Comparison of ENCODE assay signal across 15 cellular contexts in the genomic region with DNA sequence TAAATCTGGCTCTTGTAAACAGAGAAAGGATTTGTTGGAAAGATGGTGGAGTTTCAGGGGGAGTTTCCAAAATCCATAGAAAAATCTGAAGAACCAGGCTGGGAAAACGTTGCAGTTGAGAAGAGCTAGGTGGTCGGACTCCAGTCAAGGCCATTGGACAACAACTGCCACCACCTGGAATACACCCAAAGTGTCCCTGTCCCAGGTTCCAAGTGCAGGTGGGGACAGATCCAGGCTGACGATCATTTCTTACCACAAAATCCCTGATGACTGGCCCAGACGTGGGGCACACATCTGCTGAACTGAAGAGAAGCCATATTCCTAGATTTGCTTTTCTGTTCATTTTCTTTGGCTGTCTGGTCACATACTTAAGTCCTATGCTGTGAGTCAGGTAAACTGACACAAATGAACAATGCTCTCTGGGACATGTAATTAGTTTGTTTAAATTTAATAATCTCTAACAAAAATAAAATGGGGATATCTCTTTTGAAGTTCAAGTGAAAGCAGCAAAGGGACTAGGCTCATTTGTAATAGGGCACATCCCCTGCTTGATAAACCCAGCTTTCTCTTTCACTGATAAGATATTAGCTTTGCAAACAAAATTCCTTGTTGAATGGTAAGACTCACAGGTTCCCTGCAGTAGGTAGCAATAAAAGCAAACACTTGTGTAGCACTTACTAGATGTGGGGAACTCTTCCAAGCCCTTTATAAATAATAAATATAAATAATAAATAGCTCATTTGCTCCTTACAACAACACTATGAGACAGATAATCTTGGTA.
DNase-seq lines count a peak whose midpoint lies in the region; ATAC-seq and TF ChIP-seq lines count a peak whose summit lies in the region.
"Had no signal": no experiment of that assay in that cellular context is flagged by ENCODE, and none has a peak within 500 bp of the region (broad histone marks: within the 10 kb centered on the region; RNA-seq: fewer than 3 reads in every experiment).

No MANE protein-coding gene starts in this region.

- peak overlapping the region; percentile 32; the same call in 1 of the 2 replicates for H3K27ac Mint-ChIP-seq in HFFc6
- H3K27ac Mint-ChIP-seq in natural killer cell, result no peak overlapping the region
- H3K27ac Mint-ChIP-seq: CD8-positive, alpha-beta T cell had no signal

- ATAC-seq in IMR-90 (ENCODE audit: low read depth) (no peak), natural killer cell (no peak)
- ATAC-seq: CD8-positive, alpha-beta T cell had no signal

- H2BK120ac ChIP-seq in IMR-90 (ENCODE audit: low read depth, low read length), result no peak overlapping the region
- no peak overlapping the region for H2BK120ac ChIP-seq in mesenchymal stem cell (ENCODE audit: low read depth, low read length)
- H2BK120ac ChIP-seq in trophoblast cell (ENCODE audit: insufficient read depth, low read length, poor library complexity), result peak overlapping the region; percentile 53

- H4K91ac ChIP-seq in IMR-90 (ENCODE audit: insufficient read depth, low read depth, low read length), result 0 out of 2 replicates have a peak overlapping the region, but pooled peaks have one; percentile 2
- H4K91ac ChIP-seq in mesenchymal stem cell (ENCODE audit: low read length), result no peak overlapping the region
- H4K91ac ChIP-seq in trophoblast cell (ENCODE audit: low read depth, low read length), result no peak overlapping the region

- no peaks in the 10 kb centered on the region for H3K79me2 ChIP-seq in trophoblast cell (ENCODE audit: control insufficient read depth, insufficient read depth, low read length, poor library complexity)

- no TSS peak for BruUV-seq in IMR-90 (replicated peaks; lab: Mats Ljungman, UMichigan)

- dilution Hi-C loops in IMR-90 (cut with HindIII; ENCODE audit: low sequenced_read_pairs, unreplicated experiment), result no loop called here

- H4K8ac ChIP-seq in IMR-90 (ENCODE audit: low read depth in 2 of 2, low read length in 2 of 2), result no peak overlapping the region
- no peak overlapping the region for H4K8ac ChIP-seq in mesenchymal stem cell (ENCODE audit: low read length)
- peak overlapping the region; percentile 9 for H4K8ac ChIP-seq in trophoblast cell (ENCODE audit: low read depth, low read length)

- 76% methylated on average over 2 of the region's 4 CpGs; no CpG with 5 or more reads in 1 of the 2 experiments for WGBS in IMR-90 (ENCODE audit: extremely low coverage in 2 of 2, insufficient read length in 1 of 2), 2 experiments
- 98% methylated on average over 4 of the region's 4 CpGs for WGBS in mesenchymal stem cell
- WGBS in trophoblast cell (ENCODE audit: extremely low coverage, insufficient coverage, insufficient read length), result no CpG with 5 or more reads among the region's 4 CpGs

- H2AFZ ChIP-seq in IMR-90 (replicated peaks; ENCODE audit: low read length, poor library complexity) (no peak overlapping the region), mesenchymal stem cell (ENCODE audit: low read depth, low read length) (no peak overlapping the region), trophoblast cell (ENCODE audit: insufficient read depth, low read length, poor library complexity) (no peak overlapping the region)

- no peak for TF ChIP-seq RAD21 in IMR-90 (IDR thresholded peaks at IDR 0.05; ENCODE audit: low read length)

- H4K20me1 ChIP-seq in IMR-90 (ENCODE audit: insufficient read depth, low read length), result no peaks in the 10 kb centered on the region

- H4K5ac ChIP-seq in IMR-90 (ENCODE audit: low read depth, low read length), result peak overlapping the region; percentile 49

- H3K18ac ChIP-seq in IMR-90 (ENCODE audit: low read depth, low read length) (0 out of 2 replicates have a peak overlapping the region, but pooled peaks have one; percentile 19), mesenchymal stem cell (ENCODE audit: low read depth in 1 of 2, low read length in 2 of 2) (no peak overlapping the region), trophoblast cell (ENCODE audit: low read length) (no peak overlapping the region)

- H3K36me3 ChIP-seq in IMR-90 (ENCODE audit: control insufficient read depth, insufficient read depth, low read length), result peaks cover 59% of the 10 kb centered on the region
- peaks cover 22 to 45% of the 10 kb centered on the region in 2 experiments for H3K36me3 ChIP-seq in mesenchymal stem cell (ENCODE audit: control insufficient read depth in 1 of 2, insufficient read depth in 2 of 2, low read depth in 1 of 2, low read length in 2 of 2)
- H3K36me3 ChIP-seq in trophoblast cell (ENCODE audit: control insufficient read depth in 1 of 2, insufficient read depth in 2 of 2, low read length in 2 of 2), result no peaks in the 10 kb centered on the region
- H3K36me3 ChIP-seq: HAP-1 had no signal

- DNase-seq in HFFc6 (no peak), IMR-90 (no peak), mesenchymal stem cell (no peak), trophoblast cell (no peak), erythroblast (lab: John Stamatoyannopoulos, UW) (no peak), middle frontal gyrus (ENCODE audit: extremely low spot score, low spot score) (no peak), ureter (ENCODE audit: low spot score) (no peak), natural killer cell (no peak)
- DNase-seq: C1 segment of cervical spinal cord; Caco-2; CD8-positive, alpha-beta T cell; DMS153; DND-41; GOT3 had no signal

- H3K27me3 ChIP-seq in IMR-90 (ENCODE audit: control insufficient read depth, insufficient read depth, low read length), result no peaks in the 10 kb centered on the region
- H3K27me3 ChIP-seq in mesenchymal stem cell (ENCODE audit: control insufficient read depth in 1 of 2, insufficient read depth in 1 of 2, low read length in 2 of 2), result no peaks in the 10 kb centered on the region
- H3K27me3 ChIP-seq in trophoblast cell (ENCODE audit: insufficient read depth, low read length), result no peaks in the 10 kb centered on the region

- no peak overlapping the region for H3K4me3 Mint-ChIP-seq in HFFc6
- H3K4me3 Mint-ChIP-seq in natural killer cell, result no peak overlapping the region
- H3K4me3 Mint-ChIP-seq: CD8-positive, alpha-beta T cell had no signal

- H3K9ac ChIP-seq in IMR-90 (ENCODE audit: low read depth, low read length) (no peak overlapping the region), mesenchymal stem cell (ENCODE audit: low read length) (no peak overlapping the region), trophoblast cell (ENCODE audit: low read length) (no peak overlapping the region)

- TF ChIP-seq CTCF in HFFc6 (IDR thresholded peaks at IDR 0.05) (no peak), IMR-90 (conservative IDR thresholded peaks at IDR 0.05; ENCODE audit: low read depth, low read length) (no peak), natural killer cell (IDR thresholded peaks at IDR 0.05) (no peak)

- H3K9me3 ChIP-seq in IMR-90 (ENCODE audit: control insufficient read depth, insufficient read depth, low read length) (no peaks in the 10 kb centered on the region), mesenchymal stem cell (ENCODE audit: control insufficient read depth, low read length) (no peaks in the 10 kb centered on the region), trophoblast cell (ENCODE audit: insufficient read depth, low read depth, low read length) (peaks cover 3% of the 10 kb centered on the region)
- H3K9me3 ChIP-seq: Caco-2, HAP-1 had no signal

- no peak overlapping the region for H3K56ac ChIP-seq in IMR-90 (ENCODE audit: extremely low read depth, insufficient read depth, low read length)

- peaks cover 26 to 85% of the 10 kb centered on the region in 2 experiments for H3K79me1 ChIP-seq in IMR-90 (ENCODE audit: low read depth in 1 of 2, low read length in 2 of 2)
- H3K79me1 ChIP-seq in mesenchymal stem cell (replicated peaks; ENCODE audit: low read length, poor library complexity, severe bottlenecking), result peaks cover 18% of the 10 kb centered on the region
- peaks cover 26% of the 10 kb centered on the region for H3K79me1 ChIP-seq in trophoblast cell (ENCODE audit: low read length)

- H4K12ac ChIP-seq in trophoblast cell (ENCODE audit: low read depth, low read length), result no peak overlapping the region

- CTCF ChIA-PET in IMR-90 (lab: Yijun Ruan, JAX), result no interaction called here

- H3K4me1 ChIP-seq in IMR-90 (ENCODE audit: control insufficient read depth, insufficient read depth, low read length) (peaks cover 30% of the 10 kb centered on the region), mesenchymal stem cell (ENCODE audit: control insufficient read depth, insufficient read depth, low read depth, low read length) (peaks cover 23% of the 10 kb centered on the region), trophoblast cell (ENCODE audit: control insufficient read depth in 1 of 2, insufficient read depth in 2 of 2, low read length in 2 of 2) (peaks cover 21 to 30% of the 10 kb centered on the region in 2 experiments)
- H3K4me1 ChIP-seq: HAP-1 had no signal

- H2AK5ac ChIP-seq in IMR-90 (ENCODE audit: low read depth, low read length) (no peak overlapping the region), mesenchymal stem cell (ENCODE audit: low read length, severe bottlenecking) (peak overlapping the region; percentile 10), trophoblast cell (ENCODE audit: low read length) (peak overlapping the region; percentile 43)

- H3K4ac ChIP-seq in IMR-90 (ENCODE audit: low read depth, low read length), result 0 out of 2 replicates have a peak overlapping the region, but pooled peaks have one; percentile 25
- H3K4ac ChIP-seq in mesenchymal stem cell (ENCODE audit: low read depth in 1 of 2, low read length in 2 of 2), result no peak overlapping the region
- H3K4ac ChIP-seq in trophoblast cell (ENCODE audit: low read depth, low read length), result no peak overlapping the region

- H3K14ac ChIP-seq in IMR-90 (replicated peaks; ENCODE audit: low read depth, low read length), result no peak overlapping the region
- no peak overlapping the region for H3K14ac ChIP-seq in mesenchymal stem cell (ENCODE audit: low read length in 2 of 2)
- H3K14ac ChIP-seq in trophoblast cell (ENCODE audit: low read length), result no peak overlapping the region

- no peak overlapping the region; the same call in 1 of the 2 replicates for H3K27ac ChIP-seq in IMR-90 (ENCODE audit: insufficient read depth, low read length)
- no peak overlapping the region for H3K27ac ChIP-seq in mesenchymal stem cell (ENCODE audit: low read length, poor library complexity, severe bottlenecking)
- H3K27ac ChIP-seq in trophoblast cell (ENCODE audit: low read depth, low read length), result no peak overlapping the region

- peaks cover 32% of the 10 kb centered on the region for H3K9me1 ChIP-seq in IMR-90 (ENCODE audit: insufficient read depth, low read length)

- H3K4me1 Mint-ChIP-seq in HFFc6 (ENCODE audit: low read depth) (peaks cover 75% of the 10 kb centered on the region), natural killer cell (no peaks in the 10 kb centered on the region)

- TF ChIP-seq POLR2A in IMR-90 (IDR thresholded peaks at IDR 0.05; ENCODE audit: low read depth, low read length) (no peak), erythroblast (IDR thresholded peaks at IDR 0.05; ENCODE audit: low read length) (no peak)

- H3K4me3 ChIP-seq in IMR-90 (ENCODE audit: insufficient read depth, low read depth, low read length), result no peak overlapping the region
- H3K4me3 ChIP-seq in mesenchymal stem cell (ENCODE audit: insufficient read depth in 1 of 2, low read depth in 1 of 2, low read length in 2 of 2), result no peak overlapping the region
- H3K4me3 ChIP-seq in trophoblast cell (ENCODE audit: low read depth, low read length), result no peak overlapping the region
- H3K4me3 ChIP-seq: HAP-1 had no signal

- H3K4me2 ChIP-seq in IMR-90 (ENCODE audit: low read depth, low read length) (no peak overlapping the region), mesenchymal stem cell (ENCODE audit: low read length, poor library complexity, severe bottlenecking) (no peak overlapping the region), trophoblast cell (ENCODE audit: low read length) (no peak overlapping the region)

- H3K23ac ChIP-seq in IMR-90 (ENCODE audit: low read depth, low read length), result no peak overlapping the region
- H3K23ac ChIP-seq in mesenchymal stem cell (ENCODE audit: low read length in 2 of 2), result no peak overlapping the region
- H3K23ac ChIP-seq in trophoblast cell (ENCODE audit: low read length), result no peak overlapping the region

- intact Hi-C loops in IMR-90 (cut with micrococcal nuclease) (no loop called here), natural killer cell (cut with micrococcal nuclease) (no loop called here)

- in situ Hi-C loops in IMR-90 (cut with MboI; ENCODE audit: low sequenced_read_pairs), result no loop called here

- H2BK15ac ChIP-seq in IMR-90 (ENCODE audit: low read depth, low read length) (0 out of 3 replicates have a peak overlapping the region, but pooled peaks have one; percentile 52), mesenchymal stem cell (ENCODE audit: low read depth, poor library complexity, severe bottlenecking) (no peak overlapping the region)

- H3K27me3 Mint-ChIP-seq in HFFc6 (ENCODE audit: insufficient read depth), result peaks cover 14% of the 10 kb centered on the region
- H3K27me3 Mint-ChIP-seq in natural killer cell (ENCODE audit: low read depth in 2 of 2), result peaks cover 3 to 9% of the 10 kb centered on the region in 2 donors

- peaks cover 92% of the 10 kb centered on the region for H3K36me3 Mint-ChIP-seq in HFFc6 (ENCODE audit: low read depth)
- H3K36me3 Mint-ChIP-seq in natural killer cell, result no peaks in the 10 kb centered on the region
- H3K36me3 Mint-ChIP-seq: CD8-positive, alpha-beta T cell had no signal

- H2AK9ac ChIP-seq in IMR-90 (replicated peaks; ENCODE audit: low read depth, low read length, poor library complexity), result no peak overlapping the region

- H2BK12ac ChIP-seq in mesenchymal stem cell (ENCODE audit: low read length in 2 of 2) (peak overlapping the region in 1 of 2 experiments; percentile 87), trophoblast cell (ENCODE audit: low read length) (peak overlapping the region; percentile 63)

- POLR2A ChIA-PET in IMR-90 (lab: Charles Lee; ENCODE audit: unreplicated experiment), result no interaction called here

- no peaks in the 10 kb centered on the region for H3K9me3 Mint-ChIP-seq in HFFc6
- no peaks in the 10 kb centered on the region for H3K9me3 Mint-ChIP-seq in natural killer cell
- H3K9me3 Mint-ChIP-seq: CD8-positive, alpha-beta T cell had no signal

- H2BK5ac ChIP-seq in IMR-90 (ENCODE audit: low read depth, low read length, poor library complexity, severe bottlenecking), result peak overlapping the region; percentile 23
- H2BK5ac ChIP-seq in mesenchymal stem cell (ENCODE audit: low read depth, low read length, poor library complexity, severe bottlenecking), result no peak overlapping the region
- no peak overlapping the region for H2BK5ac ChIP-seq in trophoblast cell (ENCODE audit: low read depth, low read length, poor library complexity)

- H2BK20ac ChIP-seq in IMR-90 (ENCODE audit: low read depth, low read length), result no peak overlapping the region
